9 cellular contexts compared by ENCODE assay signal in the genomic region with DNA sequence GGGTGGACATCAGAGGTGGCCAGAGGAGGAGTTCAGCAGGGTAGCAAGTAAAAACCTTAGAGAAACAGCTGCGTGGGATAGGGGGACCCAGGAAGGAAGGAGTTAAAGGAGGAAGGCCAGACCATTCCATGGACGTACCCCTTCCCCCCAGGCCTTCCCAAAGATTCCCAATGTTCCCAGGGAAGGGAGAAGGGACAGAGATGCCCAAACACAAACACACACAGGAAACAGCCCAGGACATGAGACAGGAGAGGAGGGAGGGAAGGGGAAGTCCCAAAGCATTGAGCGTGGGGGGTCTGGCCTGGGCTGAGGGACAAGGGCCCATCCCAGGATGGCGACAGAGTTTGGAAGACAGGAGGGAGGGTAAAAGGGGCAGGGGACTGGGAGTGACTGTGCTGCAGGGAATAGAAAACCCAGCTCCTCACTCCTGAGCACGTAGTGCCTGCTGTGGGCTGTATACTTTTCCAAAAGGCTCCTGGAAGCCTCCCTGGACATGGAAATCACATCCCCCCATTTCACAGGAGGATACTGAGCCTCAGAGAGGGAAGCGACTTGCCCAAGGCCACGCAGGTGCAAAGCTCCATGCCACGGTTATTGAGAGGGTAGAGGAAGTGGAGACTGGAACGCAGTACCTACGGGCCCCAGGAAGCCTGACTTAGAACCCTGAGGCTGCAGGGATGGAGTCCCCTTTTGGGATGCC. TPM values are rescaled to one million over a fixed set of nuclear protein-coding genes. Genes with fewer than 3 reads are reported as not detected.
DNase-seq lines count a peak whose midpoint lies in the region; ATAC-seq and TF ChIP-seq lines count a peak whose summit lies in the region.
"Had no signal": no experiment of that assay in that cellular context is flagged by ENCODE, and none has a peak within 500 bp of the region (broad histone marks: within the 10 kb centered on the region; RNA-seq: fewer than 3 reads in every experiment).

No MANE protein-coding gene starts in this region.

- no peak for TF ChIP-seq POLR2A in body of pancreas (IDR thresholded peaks at IDR 0.05)

- TF ChIP-seq CTCF in body of pancreas (IDR thresholded peaks at IDR 0.05), result no peak
- TF ChIP-seq CTCF in smooth muscle cell (IDR thresholded peaks at IDR 0.05; ENCODE audit: borderline replicate concordance, insufficient read depth, poor library complexity, severe bottlenecking), result no peak

- H3K4me3 ChIP-seq in body of pancreas (peak overlapping the region in 1 of 2 donors; percentile 48), smooth muscle cell (peak overlapping the region; percentile 99)

- H3K4me1 ChIP-seq in body of pancreas, result peaks cover 4% of the 10 kb centered on the region
- H3K4me1 ChIP-seq in smooth muscle cell (ENCODE audit: low read depth), result peaks cover 11% of the 10 kb centered on the region

- H4K20me1 ChIP-seq in smooth muscle cell (ENCODE audit: low read depth), result no peaks in the 10 kb centered on the region

- H3F3A ChIP-seq in smooth muscle cell (ENCODE audit: low read depth), result peaks cover 10% of the 10 kb centered on the region

- 48% methylated on average over 10 of the region's 10 CpGs for WGBS in body of pancreas, 2 donors
- WGBS in smooth muscle cell (ENCODE audit: low lambda C conversion rate), result 44% methylated on average over 10 of the region's 10 CpGs

- peaks cover 25% of the 10 kb centered on the region for H3K79me2 ChIP-seq in smooth muscle cell (ENCODE audit: low read depth)

- H3K9ac ChIP-seq in smooth muscle cell (ENCODE audit: low read depth), result peak overlapping the region; percentile 94

- peaks cover 0 to 4% (median 0%) of the 10 kb centered on the region in 3 donors for H3K9me3 ChIP-seq in body of pancreas
- peaks cover 3% of the 10 kb centered on the region for H3K9me3 ChIP-seq in smooth muscle cell (replicated peaks; ENCODE audit: low read depth)

- intact Hi-C loops in body of pancreas (cut with DNase I), result no loop called here

- ATAC-seq in body of pancreas, result no peak
- ATAC-seq in GM21529 (IDR thresholded peaks at IDR 0.05; ENCODE audit: unreplicated experiment), result no peak
- no peak for ATAC-seq in GM19455 (IDR thresholded peaks at IDR 0.05; ENCODE audit: unreplicated experiment)

- H3K36me3 ChIP-seq in body of pancreas (replicated peaks in 1 of 2; ENCODE audit: insufficient read depth in 1 of 2, low read depth in 2 of 2) (no peaks in the 10 kb centered on the region), smooth muscle cell (ENCODE audit: low read depth) (no peaks in the 10 kb centered on the region)

- peak overlapping the region in 3 of 4 donors; percentile 74 to 86 (median 82) for H3K27ac ChIP-seq in body of pancreas
- H3K27ac ChIP-seq in smooth muscle cell (ENCODE audit: low read depth), result peak overlapping the region; percentile 92
- H3K27ac ChIP-seq: HL-60 had no signal

- H2AFZ ChIP-seq in smooth muscle cell (ENCODE audit: low read depth), result no peak overlapping the region

- H3K4me2 ChIP-seq in smooth muscle cell, result peak overlapping the region; percentile 92

- DNase-seq in HT1080 (ENCODE audit: low read depth) (peak; percentile 25), body of pancreas (no peak), iPS-NIHi7 (ENCODE audit: extremely low spot score) (peak; percentile 40), smooth muscle cell (lab: John Stamatoyannopoulos, UW; ENCODE audit: unreplicated experiment) (peak; percentile 16), NCI-H2227 treated with DMSO at 0.1 percent for 48 hours (lab: John Stamatoyannopoulos, UW) (no peak), HuH-7 (ENCODE audit: low spot score) (no peak)

- H3K27me3 ChIP-seq in body of pancreas (no peaks in the 10 kb centered on the region), smooth muscle cell (ENCODE audit: low read depth) (no peaks in the 10 kb centered on the region)

RNA-seq across cellular contexts. Expression of a gene that starts 1.1 kb away (rescaled TPM):
- total RNA-seq in HT1080 (2014; rRNA removed; shearing (Covaris generic)), result 55.8 and 67.8 TPM in 2 replicates
- 46.7 and 54.9 TPM in 2 replicates for polyA plus RNA-seq in HT1080 (2015; cell fraction: cytosol; rRNA removed)
- polyA plus RNA-seq in HT1080 (2015; cell fraction: nucleus; rRNA removed), result 51.8 and 57.6 TPM in 2 replicates
- total RNA-seq in body of pancreas (1 to 10 TPM; 6.3 to 9.9 TPM), smooth muscle cell (27.6 and 39.3 TPM in 2 replicates)
- 42.2 and 51.6 TPM in 2 replicates for polyA plus RNA-seq in smooth muscle cell

RNA-seq across cellular contexts. Expression of a gene that starts 26.3 kb away (rescaled TPM):
- not detected in 2 replicates for total RNA-seq in HT1080 (2014; rRNA removed; shearing (Covaris generic))
- polyA plus RNA-seq in HT1080 (2015; cell fraction: cytosol; rRNA removed), result not detected in 2 replicates
- polyA plus RNA-seq in HT1080 (2015; cell fraction: nucleus; rRNA removed), result not detected in 2 replicates
- total RNA-seq in body of pancreas (not detected), smooth muscle cell (not detected in 2 replicates)
- polyA plus RNA-seq in smooth muscle cell, result not detected in 2 replicates

RNA-seq across cellular contexts. Expression of a gene that starts 59.0 kb away (rescaled TPM):
- 0.11 TPM in 1 of 2 replicates, not detected in the other for total RNA-seq in HT1080 (2014; rRNA removed; shearing (Covaris generic))
- not detected in 2 replicates for polyA plus RNA-seq in HT1080 (2015; cell fraction: cytosol; rRNA removed)
- polyA plus RNA-seq in HT1080 (2015; cell fraction: nucleus; rRNA removed), result not detected in 2 replicates
- total RNA-seq in body of pancreas, result not detected
- total RNA-seq in smooth muscle cell, result not detected in 2 replicates
- polyA plus RNA-seq in smooth muscle cell, result not detected in 2 replicates

Comparison
In these comparisons a context has a peak if more than half of its experiments do, and no peak if none do; other contexts are left out.
1. DNase-seq: peak in HT1080 (single experiment), iPS-NIHi7 (single experiment) and smooth muscle cell (single experiment); none in body of pancreas (0 of 4), NCI-H2227 treated with DMSO at 0.1 percent for 48 hours (single experiment) and HuH-7 (single experiment).